8 cellular contexts compared by ENCODE assay signal in the genomic region with DNA sequence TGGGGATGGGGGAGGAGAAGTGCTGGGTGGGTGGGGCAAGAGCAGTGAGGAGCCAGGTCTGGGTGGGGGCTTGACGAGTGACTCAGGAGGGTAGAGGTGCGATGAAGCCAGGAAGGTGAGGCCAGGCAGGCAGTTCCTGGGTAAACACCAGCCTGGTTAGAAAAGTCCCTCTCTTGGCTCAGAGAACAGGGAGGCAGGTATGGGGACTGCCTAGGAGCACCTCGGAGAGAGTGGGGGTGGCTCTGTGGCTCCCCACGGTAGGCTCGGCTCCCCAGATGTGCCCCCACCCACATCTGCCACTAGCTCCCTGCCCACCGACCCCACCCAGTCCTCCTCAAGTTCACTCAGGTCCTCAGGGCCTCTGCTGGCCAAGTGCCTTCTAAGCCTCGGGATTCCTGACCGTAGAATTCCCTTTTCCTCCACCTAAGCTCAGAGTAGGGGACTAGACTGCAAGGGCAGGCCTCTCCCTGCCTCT.
A peak's percentile ranks its signal among the peaks of the same experiment; 100 is the strongest.
DNase-seq lines count a peak whose midpoint lies in the region; ATAC-seq and TF ChIP-seq lines count a peak whose summit lies in the region.

No MANE protein-coding gene starts in this region.

- no peaks in the 10 kb centered on the region for H3K9me3 Mint-ChIP-seq in stimulated activated naive CD8-positive, alpha-beta T cell treated with anti-CD3 and anti-CD28 coated beads, Interleukin-15, amount 100 ng/mL, for 72 hours

- H3K27ac ChIP-seq in coronary artery (peak overlapping the region; percentile 96 to 99), mucosa of rectum (ENCODE audit: low read depth in 2 of 2, low read length in 2 of 2) (peak overlapping the region; percentile 85 to 90)

- H3K9me3 ChIP-seq in mucosa of rectum (ENCODE audit: control insufficient read depth in 2 of 2, low read length in 2 of 2) = no peaks in the 10 kb centered on the region

- H3K4me1 ChIP-seq in mucosa of rectum (ENCODE audit: control insufficient read depth in 2 of 2, insufficient read depth in 2 of 2, low read length in 2 of 2) = peaks cover 47 to 62% of the 10 kb centered on the region in 2 donors

- DNase-seq in stimulated activated naive CD8-positive, alpha-beta T cell treated with anti-CD3 and anti-CD28 coated beads, Interleukin-15, amount 100 ng/mL, for 72 hours = no peak
- no peak for DNase-seq in stimulated activated naive CD8-positive, alpha-beta T cell treated with anti-CD3 and anti-CD28 coated beads, Interleukin-15, Interleukin-2, amounts not matched to agents 100 U/mL and 50 U/mL, for 24 hours
- DNase-seq in coronary artery (ENCODE audit: low spot score) (no peak), UCSD-AML1 (lab: John Stamatoyannopoulos, UW; ENCODE audit: unreplicated experiment) (no peak), NCI-H1694 treated with DMSO at 0.1 percent for 48 hours (lab: John Stamatoyannopoulos, UW) (no peak), NCI-H1436 treated with DMSO at 0.1 percent for 48 hours (lab: John Stamatoyannopoulos, UW) (no peak)

- H3K36me3 ChIP-seq in mucosa of rectum (ENCODE audit: control insufficient read depth in 2 of 2, insufficient read depth in 2 of 2, low read length in 2 of 2) = no peaks in the 10 kb centered on the region

- ATAC-seq in stimulated activated naive CD8-positive, alpha-beta T cell treated with anti-CD3 and anti-CD28 coated beads, Interleukin-15, amount 100 ng/mL, for 72 hours = no peak
- ATAC-seq in stimulated activated naive CD8-positive, alpha-beta T cell treated with anti-CD3 and anti-CD28 coated beads, Interleukin-15, Interleukin-2, amounts not matched to agents 100 U/mL and 50 U/mL, for 24 hours = no peak
- ATAC-seq in GM21723 (IDR thresholded peaks at IDR 0.05; ENCODE audit: unreplicated experiment) = no peak

- H3K27me3 Mint-ChIP-seq in stimulated activated naive CD8-positive, alpha-beta T cell treated with anti-CD3 and anti-CD28 coated beads, Interleukin-15, amount 100 ng/mL, for 72 hours = peaks cover 20% of the 10 kb centered on the region

- peak overlapping the region; percentile 42 to 69 for H3K4me3 Mint-ChIP-seq in stimulated activated naive CD8-positive, alpha-beta T cell treated with anti-CD3 and anti-CD28 coated beads, Interleukin-15, amount 100 ng/mL, for 72 hours

- H3K27me3 ChIP-seq in mucosa of rectum (ENCODE audit: control insufficient read depth in 2 of 2, insufficient read depth in 2 of 2, low read length in 2 of 2) = no peaks in the 10 kb centered on the region

- no peak for TF ChIP-seq CTCF in coronary artery (IDR thresholded peaks at IDR 0.05)

- peak overlapping the region in 1 of 2 donors; percentile 43 for H3K27ac Mint-ChIP-seq in stimulated activated naive CD8-positive, alpha-beta T cell treated with anti-CD3 and anti-CD28 coated beads, Interleukin-15, amount 100 ng/mL, for 72 hours

- H3K9ac ChIP-seq in mucosa of rectum (ENCODE audit: low read depth in 1 of 2, low read length in 2 of 2) = peak overlapping the region; percentile 87 to 88

- H3K4me3 ChIP-seq in coronary artery (peak overlapping the region; percentile 74), mucosa of rectum (ENCODE audit: low read length in 2 of 2) (peak overlapping the region; percentile 85 to 88)

- peaks cover 46% of the 10 kb centered on the region for H3K4me1 Mint-ChIP-seq in stimulated activated naive CD8-positive, alpha-beta T cell treated with anti-CD3 and anti-CD28 coated beads, Interleukin-15, amount 100 ng/mL, for 72 hours
